8 cellular contexts compared by ENCODE assay signal in genomic region chr19:17243854-17244617, GRCh38. TPM values are rescaled to one million over a fixed set of nuclear protein-coding genes. Genes with fewer than 3 reads are reported as not detected.
DNase-seq lines count a peak whose midpoint lies in the region; ATAC-seq, FAIRE-seq and TF ChIP-seq lines count a peak whose summit lies in the region.

No MANE protein-coding gene starts in this region.

- TF ChIP-seq POLR2A in GM12891 (IDR thresholded peaks at IDR 0.05; ENCODE audit: low read depth, low read length) = no peak

- no peaks in the 10 kb centered on the region for H3K27me3 Mint-ChIP-seq in stimulated activated memory B cell treated with anti-CD40 and anti-IgM and Interleukin-4, amounts not matched to agents 10 μg/mL and 1 μg/mL and 100 μg/mL, for 72 hours

- no peak overlapping the region for H3K27ac ChIP-seq in HL-60 (replicated peaks)

- no peak for ATAC-seq in stimulated activated memory B cell treated with anti-CD40 and anti-IgM and Interleukin-4, amounts not matched to agents 10 μg/mL and 1 μg/mL and 100 μg/mL, for 72 hours

- no peaks in the 10 kb centered on the region for H3K36me3 Mint-ChIP-seq in stimulated activated memory B cell treated with anti-CD40 and anti-IgM and Interleukin-4, amounts not matched to agents 10 μg/mL and 1 μg/mL and 100 μg/mL, for 72 hours

- in situ Hi-C loops in astrocyte of the spinal cord (cut with HindIII; ENCODE audit: low sequenced_read_pairs) = no loop called here

- H3K4me3 Mint-ChIP-seq in stimulated activated memory B cell treated with anti-CD40 and anti-IgM and Interleukin-4, amounts not matched to agents 10 μg/mL and 1 μg/mL and 100 μg/mL, for 72 hours = peak overlapping the region; percentile 72

- H3K27me3 ChIP-seq in HL-60 (ENCODE audit: insufficient read depth, poor library complexity, severe bottlenecking) = no peaks in the 10 kb centered on the region

- no peak for FAIRE-seq in GM12891 (lab: Jason Lieb, UNC)

- H3K4me3 ChIP-seq in AG10803 (ENCODE audit: low read length) = peak overlapping the region; percentile 89
- H3K4me3 ChIP-seq in HL-60 (replicated peaks; ENCODE audit: insufficient read depth, low read length) = peak overlapping the region; percentile 67
- peak overlapping the region; percentile 80 for H3K4me3 ChIP-seq in astrocyte of the spinal cord (ENCODE audit: low read depth, low read length)

- peak; percentile 45 for DNase-seq in AG10803 (ENCODE audit: low read depth)
- DNase-seq in HL-60 (ENCODE audit: low read depth in 1 of 2, low spot score in 1 of 2) = no peak
- DNase-seq in astrocyte of the spinal cord (ENCODE audit: low read depth, low spot score) = no peak
- peak; percentile 80 for DNase-seq in islet precursor cell
- DNase-seq in GM12891 (ENCODE audit: insufficient read length, low spot score) = no peak
- no peak for DNase-seq in NAMALWA (ENCODE audit: low spot score)
- DNase-seq in NCI-H526 treated with DMSO at 0.1 percent for 48 hours (lab: John Stamatoyannopoulos, UW) = no peak

- no peak overlapping the region for H3K27ac Mint-ChIP-seq in stimulated activated memory B cell treated with anti-CD40 and anti-IgM and Interleukin-4, amounts not matched to agents 10 μg/mL and 1 μg/mL and 100 μg/mL, for 72 hours

- H3K9me3 Mint-ChIP-seq in stimulated activated memory B cell treated with anti-CD40 and anti-IgM and Interleukin-4, amounts not matched to agents 10 μg/mL and 1 μg/mL and 100 μg/mL, for 72 hours = no peaks in the 10 kb centered on the region

- peaks cover 46% of the 10 kb centered on the region for H3K4me1 Mint-ChIP-seq in stimulated activated memory B cell treated with anti-CD40 and anti-IgM and Interleukin-4, amounts not matched to agents 10 μg/mL and 1 μg/mL and 100 μg/mL, for 72 hours

- TF ChIP-seq CTCF in AG10803 (conservative IDR thresholded peaks at IDR 0.05; ENCODE audit: low read length) (no peak), HL-60 (IDR thresholded peaks at IDR 0.05; ENCODE audit: insufficient read depth, low read length) (no peak), astrocyte of the spinal cord (IDR thresholded peaks at IDR 0.05; ENCODE audit: low read depth, low read length) (no peak)

TF ChIP-seq in GM12891, 5 proteins besides CTCF, POLR2A, EP300 and RAD21:
- TF ChIP-seq POLR2AphosphoS5 (IDR thresholded peaks at IDR 0.05; ENCODE audit: low read depth, low read length) (no peak), POU2F2 (IDR thresholded peaks at IDR 0.05; ENCODE audit: low read depth, low read length) (no peak), TAF1 (IDR thresholded peaks at IDR 0.05; ENCODE audit: low read depth, low read length) (no peak), PAX5 (IDR thresholded peaks at IDR 0.05; ENCODE audit: insufficient read depth, low read length, severe bottlenecking) (no peak), SPI1 (IDR thresholded peaks at IDR 0.05; ENCODE audit: low read depth, low read length) (no peak)

RNA-seq across cellular contexts. Expression of gene NR2F6, which starts 1.7 kb away (rescaled TPM):
- 2.6 TPM for polyA plus RNA-seq in GM12891 (2012; ENCODE audit: low read depth, missing spikeins)

RNA-seq across cellular contexts. Expression of gene OCEL1, which starts 18.0 kb away (rescaled TPM):
- 10.6 TPM for polyA plus RNA-seq in GM12891 (2012; ENCODE audit: low read depth, missing spikeins)

RNA-seq across cellular contexts. Expression of gene USHBP1, which starts 20.5 kb away (rescaled TPM):
- 0.17 TPM for polyA plus RNA-seq in GM12891 (2012; ENCODE audit: low read depth, missing spikeins)

RNA-seq across cellular contexts. Expression of gene BABAM1, which starts 23.2 kb away (rescaled TPM):
- polyA plus RNA-seq in GM12891 (2012; ENCODE audit: low read depth, missing spikeins) = 71.7 TPM

RNA-seq across cellular contexts. Expression of gene USE1, which starts 28.9 kb away (rescaled TPM):
- polyA plus RNA-seq in GM12891 (2012; ENCODE audit: low read depth, missing spikeins) = 30.4 TPM

Comparison
In these comparisons a context has a peak if more than half of its experiments do, and no peak if none do; other contexts are left out.
1. DNase-seq: peak in AG10803 (single experiment) and islet precursor cell (single experiment); none in HL-60 (0 of 2), astrocyte of the spinal cord (single experiment), GM12891 (single experiment), NAMALWA (single experiment) and NCI-H526 treated with DMSO at 0.1 percent for 48 hours (single experiment).
2. Peak in every context shown above with its lines, with median percentiles within 50 percentile points of each other: H3K4me3 ChIP-seq.